1 cellular context compared by ENCODE assay signal in the genomic region with DNA sequence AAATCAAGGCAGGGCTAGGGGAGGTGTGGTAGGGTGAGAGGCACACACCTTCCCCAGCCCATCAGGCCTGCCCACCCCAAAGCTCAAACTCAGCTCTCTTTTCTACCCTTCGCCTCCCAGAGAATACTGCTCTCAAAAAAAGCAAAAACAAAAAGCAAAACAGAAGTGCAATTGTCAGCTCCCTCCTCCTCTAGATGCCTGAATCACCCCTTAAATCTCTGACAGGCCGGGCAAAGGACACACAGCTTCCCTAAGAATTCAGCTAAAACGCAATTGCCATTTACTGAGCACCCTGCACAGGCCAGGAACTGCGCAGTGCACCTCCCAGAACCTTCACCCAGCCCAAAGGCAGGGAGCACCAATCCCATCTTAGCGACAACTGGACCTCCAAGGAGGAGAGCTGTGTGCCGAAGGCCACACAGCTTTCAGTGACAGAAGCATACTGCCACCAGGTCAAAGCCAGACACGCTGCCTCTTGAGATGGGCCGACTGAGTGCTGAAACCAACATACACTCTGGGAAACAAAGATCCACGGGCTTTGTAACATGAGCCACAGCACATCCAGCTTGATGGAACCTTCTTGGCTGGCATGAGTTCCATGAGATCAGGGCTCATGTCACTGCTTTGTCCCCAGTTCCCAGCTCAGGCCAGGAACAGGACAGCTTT.
TF ChIP-seq lines count a peak whose summit lies in the region.

No MANE protein-coding gene starts in this region.

TF ChIP-seq in K562, 482 proteins besides CTCF, POLR2A, EP300 and RAD21:
- TF ChIP-seq BRCA1 (IDR thresholded peaks at IDR 0.05) (no peak), BRCA1 (CRISPR knock-in tag; IDR thresholded peaks at IDR 0.05) (0 out of 2 replicates have a peak, but pooled peaks have one; percentile 42), HNRNPH1 (optimal IDR thresholded peaks at IDR 0.05; ENCODE audit: low read depth, low read length) (no peak), DMBX1 (CRISPR knock-in tag; IDR thresholded peaks at IDR 0.05; ENCODE audit: borderline replicate concordance) (no peak), BRD4 (IDR thresholded peaks at IDR 0.05) (no peak)
